Comparison of ENCODE assay signal across 15 cellular contexts in the genomic region with DNA sequence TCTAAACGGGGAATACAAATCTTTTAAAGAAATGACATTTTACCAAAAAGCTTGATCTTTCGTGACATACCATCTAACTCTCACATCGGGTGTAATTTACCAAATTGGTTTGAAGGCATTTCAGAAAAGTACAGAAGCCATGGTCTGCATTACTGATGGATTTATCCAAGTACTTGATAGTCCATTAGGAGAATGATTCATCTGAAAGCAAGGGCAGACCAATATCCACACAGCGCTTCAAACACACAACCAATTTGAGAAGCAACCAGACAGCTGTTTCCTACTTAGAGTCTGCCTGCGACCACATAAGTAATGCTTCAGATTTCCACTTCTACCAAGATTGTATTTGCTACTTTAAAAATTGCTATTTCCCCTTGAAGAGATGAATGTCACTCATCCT.
DNase-seq lines count a peak whose midpoint lies in the region; ATAC-seq and TF ChIP-seq lines count a peak whose summit lies in the region.
"Had no signal": no experiment of that assay in that cellular context is flagged by ENCODE, and none has a peak within 500 bp of the region (broad histone marks: within the 10 kb centered on the region; RNA-seq: fewer than 3 reads in every experiment).

No MANE protein-coding gene starts in this region.

- H3K9me3 ChIP-seq in BE2C (no peaks in the 10 kb centered on the region), neural cell (ENCODE audit: low read length) (no peaks in the 10 kb centered on the region), mammary epithelial cell (replicated peaks; ENCODE audit: insufficient read depth, low read length) (no peaks in the 10 kb centered on the region)
- H3K9me3 ChIP-seq: Caco-2 had no signal

- no peaks in the 10 kb centered on the region for H3K36me3 Mint-ChIP-seq in activated T-cell treated with anti-CD3 and anti-CD28 coated beads, Interleukin-2, amount 50 U/mL, for 72 hours (ENCODE audit: insufficient read depth in 2 of 2)
- H3K36me3 Mint-ChIP-seq in WTC11: peaks cover 8% of the 10 kb centered on the region
- H3K36me3 Mint-ChIP-seq: CD4-positive, CD25-positive, alpha-beta regulatory T cell had no signal

- H3K4me3 ChIP-seq in BE2C (ENCODE audit: low read depth, low read length) (no peak overlapping the region), neural cell (ENCODE audit: low read length) (no peak overlapping the region), mammary epithelial cell (replicated peaks in 1 of 3; ENCODE audit: insufficient read depth in 1 of 3, low read depth in 2 of 3, low read length in 3 of 3) (no peak overlapping the region)

- TF ChIP-seq CTCF in BE2C (IDR thresholded peaks at IDR 0.05; ENCODE audit: low read depth, low read length) (no peak), neural cell (IDR thresholded peaks at IDR 0.05; ENCODE audit: poor library complexity, severe bottlenecking) (no peak), mammary epithelial cell (conservative IDR thresholded peaks at IDR 0.05 in 1 of 2, IDR thresholded peaks at IDR 0.05 in 1 of 2; ENCODE audit: extremely low read depth in 1 of 2, insufficient read depth in 1 of 2, low read depth in 1 of 2, low read length in 2 of 2) (no peak), WTC11 (IDR thresholded peaks at IDR 0.05) (no peak)

- no peaks in the 10 kb centered on the region for H3F3A ChIP-seq in neural cell (ENCODE audit: insufficient read depth, low read length, poor library complexity, severe bottlenecking)

- H3K27ac ChIP-seq in neural cell (ENCODE audit: low read length) (no peak overlapping the region), mammary epithelial cell (ENCODE audit: insufficient read depth, low read depth, low read length) (no peak overlapping the region)

- H2AFZ ChIP-seq in neural cell (ENCODE audit: low read depth, low read length) (no peak overlapping the region), mammary epithelial cell (ENCODE audit: low read depth, low read length) (no peak overlapping the region)

- intact Hi-C loops in mammary epithelial cell (cut with micrococcal nuclease): no loop called here

- H3K4me2 ChIP-seq in neural cell (ENCODE audit: low read length): no peak overlapping the region
- H3K4me2 ChIP-seq in mammary epithelial cell (ENCODE audit: insufficient read depth, low read depth, low read length): no peak overlapping the region

- no peaks in the 10 kb centered on the region for H4K20me1 ChIP-seq in neural cell (ENCODE audit: insufficient read depth)
- no peaks in the 10 kb centered on the region for H4K20me1 ChIP-seq in mammary epithelial cell (ENCODE audit: insufficient read depth, low read length)

- no peak for ATAC-seq in activated T-cell treated with anti-CD3 and anti-CD28 coated beads, Interleukin-2, amount 50 U/mL, for 72 hours (replicated peaks in 1 of 2)
- no peak for ATAC-seq in WTC11

- CTCF ChIA-PET in mammary epithelial cell (lab: Charles Lee; ENCODE audit: low non-redundant PET): no interaction called here
- CTCF ChIA-PET in WTC11 (lab: Charles Lee): no interaction called here

- no peak overlapping the region for H3K27ac Mint-ChIP-seq in activated T-cell treated with anti-CD3 and anti-CD28 coated beads, Interleukin-2, amount 50 U/mL, for 72 hours
- no peak overlapping the region for H3K27ac Mint-ChIP-seq in WTC11
- H3K27ac Mint-ChIP-seq: B cell; CD4-positive, CD25-positive, alpha-beta regulatory T cell had no signal

- H3K4me1 ChIP-seq in BE2C: peaks cover 2% of the 10 kb centered on the region; the same call in 1 of the 2 replicates
- H3K4me1 ChIP-seq in mammary epithelial cell (ENCODE audit: insufficient read depth, low read length): no peaks in the 10 kb centered on the region
- H3K4me1 ChIP-seq: Caco-2 had no signal

- H3K9ac ChIP-seq in neural cell (ENCODE audit: low read length) (no peak overlapping the region), mammary epithelial cell (ENCODE audit: insufficient read depth, low read length) (no peak overlapping the region)

- no peaks in the 10 kb centered on the region for H3K9me2 ChIP-seq in neural cell (ENCODE audit: insufficient read depth, low read length)

- dilution Hi-C loops in mammary epithelial cell (cut with HindIII; ENCODE audit: low sequenced_read_pairs): no loop called here

- peak; percentile 81 for TF ChIP-seq EP300 in neural cell (conservative IDR thresholded peaks at IDR 0.05; ENCODE audit: poor library complexity, severe bottlenecking)

- DNase-seq in BE2C (peak; percentile 22), DMS79 treated with DMSO at 0.1 percent for 48 hours (lab: John Stamatoyannopoulos, UW) (peak; percentile 29), NCI-H524 treated with DMSO at 0.1 percent for 48 hours (lab: John Stamatoyannopoulos, UW) (peak; percentile 52), mammary epithelial cell (no peak), WTC11 (ENCODE audit: low spot score) (no peak)
- no peak for DNase-seq in activated T-cell treated with anti-CD3 and anti-CD28 coated beads, Interleukin-2, amount 50 U/mL, for 72 hours
- DNase-seq: C1 segment of cervical spinal cord; Caco-2; CD4-positive, CD25-positive, alpha-beta regulatory T cell; GF-D8; GOT3; H7; IMR-90 had no signal

- H3K4me3 Mint-ChIP-seq in activated T-cell treated with anti-CD3 and anti-CD28 coated beads, Interleukin-2, amount 50 U/mL, for 72 hours: no peak overlapping the region
- no peak overlapping the region for H3K4me3 Mint-ChIP-seq in WTC11
- H3K4me3 Mint-ChIP-seq: B cell; CD4-positive, CD25-positive, alpha-beta regulatory T cell had no signal

- H3K9me3 Mint-ChIP-seq in activated T-cell treated with anti-CD3 and anti-CD28 coated beads, Interleukin-2, amount 50 U/mL, for 72 hours: no peaks in the 10 kb centered on the region
- peaks cover 18% of the 10 kb centered on the region for H3K9me3 Mint-ChIP-seq in WTC11

- H3K36me3 ChIP-seq in BE2C (no peaks in the 10 kb centered on the region), neural cell (ENCODE audit: insufficient read depth, low read length) (no peaks in the 10 kb centered on the region), mammary epithelial cell (ENCODE audit: insufficient read depth, low read length) (no peaks in the 10 kb centered on the region)

- H3K27me3 ChIP-seq in BE2C (no peaks in the 10 kb centered on the region), neural cell (ENCODE audit: insufficient read depth, low read depth, low read length) (no peaks in the 10 kb centered on the region), mammary epithelial cell (ENCODE audit: insufficient read depth, low read length) (no peaks in the 10 kb centered on the region)

- BruUV-seq in mammary epithelial cell (replicated peaks; lab: Mats Ljungman, UMichigan): no TSS peak

- TF ChIP-seq RAD21 in neural cell (conservative IDR thresholded peaks at IDR 0.05): peak; percentile 30

- POLR2A ChIA-PET in WTC11 (lab: Charles Lee): no interaction called here

- no peaks in the 10 kb centered on the region for H3K4me1 Mint-ChIP-seq in activated T-cell treated with anti-CD3 and anti-CD28 coated beads, Interleukin-2, amount 50 U/mL, for 72 hours (ENCODE audit: low read depth)
- 0 out of 2 replicates have a peak, but pooled peaks cover 3% of the 10 kb centered on the region for H3K4me1 Mint-ChIP-seq in WTC11
- H3K4me1 Mint-ChIP-seq: B cell; CD4-positive, CD25-positive, alpha-beta regulatory T cell had no signal

- WGBS in mammary epithelial cell (ENCODE audit: low coverage, missing lambda C conversion rate): 79% methylated on average over 5 of the region's 5 CpGs

- H3K27me3 Mint-ChIP-seq in activated T-cell treated with anti-CD3 and anti-CD28 coated beads, Interleukin-2, amount 50 U/mL, for 72 hours (ENCODE audit: low read depth): no peaks in the 10 kb centered on the region
- no peaks in the 10 kb centered on the region for H3K27me3 Mint-ChIP-seq in WTC11 (ENCODE audit: low read depth)
- H3K27me3 Mint-ChIP-seq: B cell; CD4-positive, CD25-positive, alpha-beta regulatory T cell had no signal

- in situ Hi-C loops in mammary epithelial cell (cut with MboI; ENCODE audit: low sequenced_read_pairs in 2 of 2): no loop called here

- H3K79me2 ChIP-seq in neural cell (replicated peaks; ENCODE audit: insufficient read depth, low read length) (no peaks in the 10 kb centered on the region), mammary epithelial cell (ENCODE audit: insufficient read depth, low read length) (no peaks in the 10 kb centered on the region)

TF ChIP-seq in neural cell, 6 proteins besides CTCF, POLR2A, EP300 and RAD21 (continues in another document):
- no peak for TF ChIP-seq EZH2 (IDR thresholded peaks at IDR 0.05; ENCODE audit: borderline replicate concordance, insufficient read depth, low read length, poor library complexity, severe bottlenecking)
- TF ChIP-seq SMC3 (conservative IDR thresholded peaks at IDR 0.05; ENCODE audit: poor library complexity): peak; percentile 24

TF ChIP-seq in WTC11, 78 proteins besides CTCF, POLR2A, EP300 and RAD21 (continues in another document):
- no peak for TF ChIP-seq ZNF396 (CRISPR knock-in tag; IDR thresholded peaks at IDR 0.05; ENCODE audit: borderline replicate concordance)
- TF ChIP-seq, protein P1, sequence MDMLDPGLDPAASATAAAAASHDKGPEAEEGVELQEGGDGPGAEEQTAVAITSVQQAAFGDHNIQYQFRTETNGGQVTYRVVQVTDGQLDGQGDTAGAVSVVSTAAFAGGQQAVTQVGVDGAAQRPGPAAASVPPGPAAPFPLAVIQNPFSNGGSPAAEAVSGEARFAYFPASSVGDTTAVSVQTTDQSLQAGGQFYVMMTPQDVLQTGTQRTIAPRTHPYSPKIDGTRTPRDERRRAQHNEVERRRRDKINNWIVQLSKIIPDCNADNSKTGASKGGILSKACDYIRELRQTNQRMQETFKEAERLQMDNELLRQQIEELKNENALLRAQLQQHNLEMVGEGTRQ (CRISPR knock-in tag; IDR thresholded peaks at IDR 0.05): no peak
- no peak for TF ChIP-seq ZBTB21 (CRISPR knock-in tag; IDR thresholded peaks at IDR 0.05; ENCODE audit: borderline replicate concordance)
- no peak for TF ChIP-seq NR3C1 (CRISPR knock-in tag; conservative IDR thresholded peaks at IDR 0.05; ENCODE audit: low read depth)
- TF ChIP-seq KAT7 (CRISPR knock-in tag; IDR thresholded peaks at IDR 0.05; ENCODE audit: borderline replicate concordance): no peak
- TF ChIP-seq GABPB1 (CRISPR knock-in tag; IDR thresholded peaks at IDR 0.05): no peak
- TF ChIP-seq, protein P2, sequence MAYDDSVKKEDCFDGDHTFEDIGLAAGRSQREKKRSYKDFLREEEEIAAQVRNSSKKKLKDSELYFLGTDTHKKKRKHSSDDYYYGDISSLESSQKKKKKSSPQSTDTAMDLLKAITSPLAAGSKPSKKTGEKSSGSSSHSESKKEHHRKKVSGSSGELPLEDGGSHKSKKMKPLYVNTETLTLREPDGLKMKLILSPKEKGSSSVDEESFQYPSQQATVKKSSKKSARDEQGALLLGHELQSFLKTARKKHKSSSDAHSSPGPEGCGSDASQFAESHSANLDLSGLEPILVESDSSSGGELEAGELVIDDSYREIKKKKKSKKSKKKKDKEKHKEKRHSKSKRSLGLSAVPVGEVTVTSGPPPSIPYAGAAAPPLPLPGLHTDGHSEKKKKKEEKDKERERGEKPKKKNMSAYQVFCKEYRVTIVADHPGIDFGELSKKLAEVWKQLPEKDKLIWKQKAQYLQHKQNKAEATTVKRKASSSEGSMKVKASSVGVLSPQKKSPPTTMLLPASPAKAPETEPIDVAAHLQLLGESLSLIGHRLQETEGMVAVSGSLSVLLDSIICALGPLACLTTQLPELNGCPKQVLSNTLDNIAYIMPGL (CRISPR knock-in tag; IDR thresholded peaks at IDR 0.05): no peak
- TF ChIP-seq OVOL2 (CRISPR knock-in tag; IDR thresholded peaks at IDR 0.05; ENCODE audit: borderline replicate concordance): no peak

Comparison
In these comparisons a context has a peak if more than half of its experiments do, and no peak if none do; other contexts are left out.
1. DNase-seq: peak in BE2C (single experiment), DMS79 treated with DMSO at 0.1 percent for 48 hours (single experiment) and NCI-H524 treated with DMSO at 0.1 percent for 48 hours (single experiment); none in mammary epithelial cell (single experiment), activated T-cell treated with anti-CD3 and anti-CD28 coated beads, Interleukin-2, amount 50 U/mL, for 72 hours (0 of 2) and WTC11 (single experiment).